Comparison of ENCODE assay signal across 8 cellular contexts in the genomic region with DNA sequence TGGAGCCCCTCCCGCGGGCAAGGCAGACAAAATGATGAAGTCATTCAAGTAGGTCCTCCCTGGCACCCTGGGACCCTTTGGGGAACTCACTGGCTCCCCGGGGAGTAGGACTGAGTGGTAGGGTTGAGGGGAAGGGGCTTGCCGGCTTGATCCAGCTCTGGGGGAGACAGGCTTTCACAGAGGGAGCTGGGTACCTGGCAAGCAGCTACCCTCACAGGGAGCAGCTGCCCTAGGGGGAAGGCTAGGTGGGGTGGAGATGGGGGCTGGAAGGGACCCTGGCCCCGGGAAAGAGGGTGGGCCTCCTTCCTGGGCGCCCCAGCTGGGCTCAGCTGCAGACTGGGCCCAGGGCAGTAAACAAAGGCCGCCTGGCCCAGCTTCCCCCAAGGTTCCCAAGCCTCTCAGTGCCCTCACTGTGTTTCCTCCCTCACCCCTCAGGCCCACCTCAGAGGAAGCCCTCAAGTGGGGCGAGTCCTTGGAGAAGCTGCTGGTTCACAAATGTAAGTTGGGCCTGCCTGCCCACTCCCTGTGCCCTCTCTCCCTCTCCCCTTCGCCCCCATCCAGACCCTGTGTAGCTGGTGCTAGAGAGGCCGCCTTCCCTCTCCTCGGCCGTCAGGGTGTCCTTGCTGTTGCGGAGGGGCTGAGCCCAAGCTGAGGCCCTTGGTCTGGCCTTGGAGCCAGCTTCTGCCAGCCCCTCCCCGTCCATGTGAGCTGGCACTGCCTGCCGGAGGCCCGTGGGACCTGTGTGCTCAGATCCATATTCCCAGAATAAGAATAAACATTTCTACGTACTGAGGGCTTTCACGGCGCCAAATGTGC.
DNase-seq lines count a peak whose midpoint lies in the region; ATAC-seq and TF ChIP-seq lines count a peak whose summit lies in the region.

No MANE protein-coding gene starts in this region.

- H3K27me3 Mint-ChIP-seq in GM23338 (ENCODE audit: insufficient read depth, low read depth, poor library complexity): peaks cover 9% of the 10 kb centered on the region

- H3K9me3 ChIP-seq in iPS-15b (ENCODE audit: control insufficient read depth, insufficient read depth, low read length): no peaks in the 10 kb centered on the region

- intact Hi-C loops in sciatic nerve (cut with DNase I): no loop called here

- peak overlapping the region; percentile 32 for H3K9ac ChIP-seq in iPS-15b (ENCODE audit: low read depth, low read length)

- no peak for DNase-seq in GM23338 (ENCODE audit: low spot score)
- no peak for DNase-seq in brain microvascular endothelial cell
- no peak for DNase-seq in sciatic nerve (ENCODE audit: low spot score)
- DNase-seq in putamen (ENCODE audit: low spot score): no peak
- DNase-seq in nucleus accumbens (lab: John Stamatoyannopoulos, UW): no peak
- DNase-seq in stimulated activated CD4-positive, alpha-beta T cell treated with anti-CD3 and anti-CD28 coated beads, Interleukin-4, amount 100 ng/mL, for 1 hour: no peak

- no peak overlapping the region; the same call in 1 of the 2 replicates for H3K27ac Mint-ChIP-seq in GM23338

- no peaks in the 10 kb centered on the region for H3K9me3 Mint-ChIP-seq in GM23338

- H3K36me3 Mint-ChIP-seq in GM23338 (ENCODE audit: low read depth): peaks cover 15% of the 10 kb centered on the region

- peak overlapping the region; percentile 76 for H3K4me3 Mint-ChIP-seq in GM23338

- H3K27me3 ChIP-seq in GM23338 (ENCODE audit: insufficient read depth): no peaks in the 10 kb centered on the region
- no peaks in the 10 kb centered on the region for H3K27me3 ChIP-seq in brain microvascular endothelial cell (replicated peaks)
- H3K27me3 ChIP-seq in iPS-15b (ENCODE audit: control insufficient read depth, insufficient read depth, low read length): no peaks in the 10 kb centered on the region

- no peaks in the 10 kb centered on the region; the same call in 1 of the 2 replicates for H3K36me3 ChIP-seq in GM23338 (ENCODE audit: insufficient read depth)
- H3K36me3 ChIP-seq in brain microvascular endothelial cell (replicated peaks): peaks cover 24% of the 10 kb centered on the region
- peaks cover 9% of the 10 kb centered on the region for H3K36me3 ChIP-seq in iPS-15b (ENCODE audit: control insufficient read depth, insufficient read depth, low read length)

- peak overlapping the region; percentile 89 for H3K4me2 ChIP-seq in GM23338

- no peaks in the 10 kb centered on the region for H3K79me2 ChIP-seq in GM23338 (replicated peaks; ENCODE audit: insufficient read depth)

- H4K20me1 ChIP-seq in GM23338 (replicated peaks; ENCODE audit: insufficient read depth): no peaks in the 10 kb centered on the region

- no peak overlapping the region for H3K27ac ChIP-seq in GM23338 (ENCODE audit: low read depth)
- H3K27ac ChIP-seq in brain microvascular endothelial cell: peak overlapping the region; percentile 74

- H3F3A ChIP-seq in GM23338 (replicated peaks; ENCODE audit: low read depth): no peaks in the 10 kb centered on the region

- no peaks in the 10 kb centered on the region for H3K9me2 ChIP-seq in GM23338 (ENCODE audit: insufficient read depth)

- H3K4me3 ChIP-seq in GM23338 (peak overlapping the region; percentile 59), brain microvascular endothelial cell (ENCODE audit: low read depth, low read length) (peak overlapping the region; percentile 86), iPS-15b (ENCODE audit: low read depth, low read length) (peak overlapping the region; percentile 53)

- peaks cover 27% of the 10 kb centered on the region for H3K4me1 Mint-ChIP-seq in GM23338

- TF ChIP-seq CTCF in GM23338 (conservative IDR thresholded peaks at IDR 0.05; ENCODE audit: low read depth in 2 of 2) (no peak), brain microvascular endothelial cell (IDR thresholded peaks at IDR 0.05; ENCODE audit: low read depth, low read length, missing control alignments) (no peak)

- H2AFZ ChIP-seq in GM23338: no peak overlapping the region

- in situ Hi-C loops in brain microvascular endothelial cell (cut with HindIII; ENCODE audit: low pct_ligation_motif_present, low sequenced_read_pairs): no loop called here

- no peak for ATAC-seq in GM23338
- peak; percentile 14 for ATAC-seq in sciatic nerve
- ATAC-seq in HG03520 (IDR thresholded peaks at IDR 0.05; ENCODE audit: unreplicated experiment): no peak

- H3K4me1 ChIP-seq in GM23338 (ENCODE audit: insufficient read depth): peaks cover 20% of the 10 kb centered on the region
- peaks cover 9% of the 10 kb centered on the region for H3K4me1 ChIP-seq in iPS-15b (ENCODE audit: control insufficient read depth, insufficient read depth, low read length)

TF ChIP-seq in GM23338, 12 proteins besides CTCF, POLR2A, EP300 and RAD21 (continues in another document):
- TF ChIP-seq POLR2AphosphoS5 (IDR thresholded peaks at IDR 0.05; ENCODE audit: low read depth): no peak
- TF ChIP-seq, protein P1, sequence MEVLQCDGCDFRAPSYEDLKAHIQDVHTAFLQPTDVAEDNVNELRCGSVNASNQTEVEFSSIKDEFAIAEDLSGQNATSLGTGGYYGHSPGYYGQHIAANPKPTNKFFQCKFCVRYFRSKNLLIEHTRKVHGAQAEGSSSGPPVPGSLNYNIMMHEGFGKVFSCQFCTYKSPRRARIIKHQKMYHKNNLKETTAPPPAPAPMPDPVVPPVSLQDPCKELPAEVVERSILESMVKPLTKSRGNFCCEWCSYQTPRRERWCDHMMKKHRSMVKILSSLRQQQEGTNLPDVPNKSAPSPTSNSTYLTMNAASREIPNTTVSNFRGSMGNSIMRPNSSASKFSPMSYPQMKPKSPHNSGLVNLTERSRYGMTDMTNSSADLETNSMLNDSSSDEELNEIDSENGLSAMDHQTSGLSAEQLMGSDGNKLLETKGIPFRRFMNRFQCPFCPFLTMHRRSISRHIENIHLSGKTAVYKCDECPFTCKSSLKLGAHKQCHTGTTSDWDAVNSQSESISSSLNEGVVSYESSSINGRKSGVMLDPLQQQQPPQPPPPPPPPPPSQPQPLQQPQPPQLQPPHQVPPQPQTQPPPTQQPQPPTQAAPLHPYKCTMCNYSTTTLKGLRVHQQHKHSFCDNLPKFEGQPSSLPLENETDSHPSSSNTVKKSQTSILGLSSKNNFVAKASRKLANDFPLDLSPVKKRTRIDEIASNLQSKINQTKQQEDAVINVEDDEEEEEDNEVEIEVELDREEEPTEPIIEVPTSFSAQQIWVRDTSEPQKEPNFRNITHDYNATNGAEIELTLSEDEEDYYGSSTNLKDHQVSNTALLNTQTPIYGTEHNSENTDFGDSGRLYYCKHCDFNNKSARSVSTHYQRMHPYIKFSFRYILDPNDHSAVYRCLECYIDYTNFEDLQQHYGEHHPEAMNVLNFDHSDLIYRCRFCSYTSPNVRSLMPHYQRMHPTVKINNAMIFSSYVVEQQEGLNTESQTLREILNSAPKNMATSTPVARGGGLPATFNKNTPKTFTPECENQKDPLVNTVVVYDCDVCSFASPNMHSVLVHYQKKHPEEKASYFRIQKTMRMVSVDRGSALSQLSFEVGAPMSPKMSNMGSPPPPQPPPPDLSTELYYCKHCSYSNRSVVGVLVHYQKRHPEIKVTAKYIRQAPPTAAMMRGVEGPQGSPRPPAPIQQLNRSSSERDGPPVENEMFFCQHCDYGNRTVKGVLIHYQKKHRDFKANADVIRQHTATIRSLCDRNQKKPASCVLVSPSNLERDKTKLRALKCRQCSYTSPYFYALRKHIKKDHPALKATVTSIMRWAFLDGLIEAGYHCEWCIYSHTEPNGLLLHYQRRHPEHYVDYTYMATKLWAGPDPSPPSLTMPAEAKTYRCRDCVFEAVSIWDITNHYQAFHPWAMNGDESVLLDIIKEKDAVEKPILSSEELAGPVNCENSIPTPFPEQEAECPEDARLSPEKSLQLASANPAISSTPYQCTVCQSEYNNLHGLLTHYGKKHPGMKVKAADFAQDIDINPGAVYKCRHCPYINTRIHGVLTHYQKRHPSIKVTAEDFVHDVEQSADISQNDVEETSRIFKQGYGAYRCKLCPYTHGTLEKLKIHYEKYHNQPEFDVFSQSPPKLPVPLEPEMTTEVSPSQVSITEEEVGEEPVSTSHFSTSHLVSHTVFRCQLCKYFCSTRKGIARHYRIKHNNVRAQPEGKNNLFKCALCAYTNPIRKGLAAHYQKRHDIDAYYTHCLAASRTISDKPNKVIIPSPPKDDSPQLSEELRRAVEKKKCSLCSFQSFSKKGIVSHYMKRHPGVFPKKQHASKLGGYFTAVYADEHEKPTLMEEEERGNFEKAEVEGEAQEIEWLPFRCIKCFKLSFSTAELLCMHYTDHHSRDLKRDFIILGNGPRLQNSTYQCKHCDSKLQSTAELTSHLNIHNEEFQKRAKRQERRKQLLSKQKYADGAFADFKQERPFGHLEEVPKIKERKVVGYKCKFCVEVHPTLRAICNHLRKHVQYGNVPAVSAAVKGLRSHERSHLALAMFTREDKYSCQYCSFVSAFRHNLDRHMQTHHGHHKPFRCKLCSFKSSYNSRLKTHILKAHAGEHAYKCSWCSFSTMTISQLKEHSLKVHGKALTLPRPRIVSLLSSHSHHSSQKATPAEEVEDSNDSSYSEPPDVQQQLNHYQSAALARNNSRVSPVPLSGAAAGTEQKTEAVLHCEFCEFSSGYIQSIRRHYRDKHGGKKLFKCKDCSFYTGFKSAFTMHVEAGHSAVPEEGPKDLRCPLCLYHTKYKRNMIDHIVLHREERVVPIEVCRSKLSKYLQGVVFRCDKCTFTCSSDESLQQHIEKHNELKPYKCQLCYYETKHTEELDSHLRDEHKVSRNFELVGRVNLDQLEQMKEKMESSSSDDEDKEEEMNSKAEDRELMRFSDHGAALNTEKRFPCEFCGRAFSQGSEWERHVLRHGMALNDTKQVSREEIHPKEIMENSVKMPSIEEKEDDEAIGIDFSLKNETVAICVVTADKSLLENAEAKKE (CRISPR knock-in tag; IDR thresholded peaks at IDR 0.05): no peak
- TF ChIP-seq NANOG (IDR thresholded peaks at IDR 0.05; ENCODE audit: borderline replicate concordance): no peak
- no peak for TF ChIP-seq STAT1 (IDR thresholded peaks at IDR 0.05; ENCODE audit: unreplicated experiment)
- no peak for TF ChIP-seq CREB1 (CRISPR knock-in tag; IDR thresholded peaks at IDR 0.05; ENCODE audit: low read depth)
- no peak for TF ChIP-seq ZNF331 (CRISPR knock-in tag; IDR thresholded peaks at IDR 0.05; ENCODE audit: low read depth)
- TF ChIP-seq ZNF114 (CRISPR knock-in tag; IDR thresholded peaks at IDR 0.05): no peak
- TF ChIP-seq EZH2 (IDR thresholded peaks at IDR 0.05; ENCODE audit: low read depth, unreplicated experiment): no peak
- TF ChIP-seq, protein P2, sequence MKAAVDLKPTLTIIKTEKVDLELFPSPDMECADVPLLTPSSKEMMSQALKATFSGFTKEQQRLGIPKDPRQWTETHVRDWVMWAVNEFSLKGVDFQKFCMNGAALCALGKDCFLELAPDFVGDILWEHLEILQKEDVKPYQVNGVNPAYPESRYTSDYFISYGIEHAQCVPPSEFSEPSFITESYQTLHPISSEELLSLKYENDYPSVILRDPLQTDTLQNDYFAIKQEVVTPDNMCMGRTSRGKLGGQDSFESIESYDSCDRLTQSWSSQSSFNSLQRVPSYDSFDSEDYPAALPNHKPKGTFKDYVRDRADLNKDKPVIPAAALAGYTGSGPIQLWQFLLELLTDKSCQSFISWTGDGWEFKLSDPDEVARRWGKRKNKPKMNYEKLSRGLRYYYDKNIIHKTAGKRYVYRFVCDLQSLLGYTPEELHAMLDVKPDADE (IDR thresholded peaks at IDR 0.05): no peak
- TF ChIP-seq JUNB (IDR thresholded peaks at IDR 0.05; ENCODE audit: unreplicated experiment): no peak
